8 cellular contexts compared by ENCODE assay signal in genomic region chr10:22317121-22317370, GRCh38. TPM values are rescaled to one million over a fixed set of nuclear protein-coding genes. Genes with fewer than 3 reads are reported as not detected.
A peak's percentile ranks its signal among the peaks of the same experiment; 100 is the strongest.
DNase-seq lines count a peak whose midpoint lies in the region; ATAC-seq and TF ChIP-seq lines count a peak whose summit lies in the region.

No MANE protein-coding gene starts in this region.

- H3K36me3 Mint-ChIP-seq in MCF 10A (ENCODE audit: insufficient read depth, unreplicated experiment): peaks cover 2% of the 10 kb centered on the region

- BruUV-seq in MCF 10A (replicated peaks; lab: Mats Ljungman, UMichigan): TSS peak; percentile 39

- H3K4me1 ChIP-seq in mucosa of rectum (ENCODE audit: control insufficient read depth in 2 of 2, insufficient read depth in 2 of 2, low read length in 2 of 2): peaks cover 5% of the 10 kb centered on the region in 2 donors

- CTCF ChIA-PET in AG04449 (lab: Yijun Ruan, JAX) (interaction anchor here (0.6 to 1.0 kb wide), 2 partner anchors 23 kb away, joined by 3 read pairs; no protein-coding TSS in a partner anchor), MCF 10A (lab: Yijun Ruan, JAX) (interaction anchor here (0.7 to 1.9 kb wide), 4 partner anchors 306 to 821 kb away, joined by 3 to 15 read pairs (median 4); no protein-coding TSS in a partner anchor)

- ATAC-seq in HG02610 (IDR thresholded peaks at IDR 0.05; ENCODE audit: unreplicated experiment) (peak; percentile 27), GM19023 (IDR thresholded peaks at IDR 0.05; ENCODE audit: unreplicated experiment) (no peak), HG02759 (IDR thresholded peaks at IDR 0.05; ENCODE audit: unreplicated experiment) (no peak)

- no peaks in the 10 kb centered on the region for H3K9me3 Mint-ChIP-seq in MCF 10A (ENCODE audit: unreplicated experiment)

- TF ChIP-seq CTCF in AG04449 (IDR thresholded peaks at IDR 0.05; ENCODE audit: insufficient read depth, low read length, missing control alignments) (no peak), MCF 10A (IDR thresholded peaks at IDR 0.05; ENCODE audit: unreplicated experiment) (no peak)

- H3K4me3 Mint-ChIP-seq in MCF 10A (ENCODE audit: unreplicated experiment): peak overlapping the region; percentile 85

- H3K4me1 Mint-ChIP-seq in MCF 10A (ENCODE audit: insufficient read depth, unreplicated experiment): peaks cover 16% of the 10 kb centered on the region

- H3K36me3 ChIP-seq in mucosa of rectum (ENCODE audit: control insufficient read depth in 2 of 2, insufficient read depth in 2 of 2, low read length in 2 of 2): no peaks in the 10 kb centered on the region

- H3K9me3 ChIP-seq in mucosa of rectum (ENCODE audit: control insufficient read depth in 2 of 2, low read length in 2 of 2): no peaks in the 10 kb centered on the region

- POLR2A ChIA-PET in AG04449 (lab: Yijun Ruan, JAX): interaction anchor here (1.6 to 2.3 kb wide), 4 partner anchors 9 to 120 kb away, joined by 6 to 16 read pairs (median 9); no protein-coding TSS in a partner anchor
- POLR2A ChIA-PET in MCF 10A (lab: Yijun Ruan, JAX): interaction anchor here (0.6 to 8.0 kb wide), 22 partner anchors 10 to 791 kb away, joined by 3 to 239 read pairs (median 6); partner anchors contain the start of genes DNAJC1 and SKIDA1

- intact Hi-C loops in MCF 10A (cut with micrococcal nuclease): loop anchor here (2.0 to 5.0 kb wide), 2 partner anchors 110 to 314 kb away; partner anchors contain the start of gene DNAJC1

- peaks cover under 1% of the 10 kb centered on the region in 2 donors for H3K27me3 ChIP-seq in mucosa of rectum (ENCODE audit: control insufficient read depth in 2 of 2, insufficient read depth in 2 of 2, low read length in 2 of 2)

- peak overlapping the region; percentile 74 for H3K4me3 ChIP-seq in AG04449 (ENCODE audit: low read depth, low read length)
- peak overlapping the region; percentile 75 to 87 for H3K4me3 ChIP-seq in mucosa of rectum (ENCODE audit: low read length in 2 of 2)

- peak overlapping the region; percentile 84 for H3K27ac Mint-ChIP-seq in MCF 10A (ENCODE audit: low read depth, unreplicated experiment)

- DNase-seq in AG04449 (ENCODE audit: low read depth, low spot score) (no peak), MCF 10A (ENCODE audit: unreplicated experiment) (no peak), NCI-H2171 (lab: John Stamatoyannopoulos, UW) (no peak), NCI-H1048 (lab: John Stamatoyannopoulos, UW) (no peak)

- H3K27ac ChIP-seq in mucosa of rectum (ENCODE audit: low read depth in 2 of 2, low read length in 2 of 2): peak overlapping the region; percentile 86 to 90

- H3K27me3 Mint-ChIP-seq in MCF 10A (ENCODE audit: insufficient read depth, unreplicated experiment): peaks cover under 1% of the 10 kb centered on the region

- H3K9ac ChIP-seq in mucosa of rectum (ENCODE audit: low read depth in 1 of 2, low read length in 2 of 2): peak overlapping the region; percentile 68 to 95

RNA-seq across cellular contexts. Expression of gene COMMD3, which starts 0.9 kb away (rescaled TPM):
- 69.4 and 73.4 TPM in 2 replicates for total RNA-seq in MCF 10A (2022)

RNA-seq across cellular contexts. Expression of gene BMI1, which starts 3.9 kb away (rescaled TPM):
- total RNA-seq in MCF 10A (2022): 78.0 and 80.1 TPM in 2 replicates

RNA-seq across cellular contexts. Expression of gene SPAG6, which starts 28.2 kb away (rescaled TPM):
- total RNA-seq in MCF 10A (2022): not detected in 2 replicates
